Comparison of ENCODE assay signal across 32 cellular contexts in the genomic region with DNA sequence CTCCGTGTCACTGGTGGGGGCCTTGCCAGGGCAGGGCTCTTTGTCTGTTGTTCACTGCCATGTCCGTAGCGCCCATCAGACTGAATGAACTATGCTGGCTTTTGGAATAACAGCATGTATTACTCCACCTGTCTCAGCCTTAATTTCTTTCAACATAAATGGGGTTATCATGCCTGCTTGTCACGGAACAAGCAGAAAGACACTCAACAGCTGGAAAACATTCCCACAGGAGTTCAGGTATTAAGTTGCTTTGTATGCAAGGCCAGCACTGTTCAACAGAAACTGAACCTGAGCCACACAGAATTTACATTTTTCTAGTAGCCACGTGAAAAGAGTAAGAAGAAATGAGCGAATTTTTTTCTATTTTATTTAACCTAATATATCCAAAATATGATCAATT. TPM values are rescaled to one million over a fixed set of nuclear protein-coding genes. Genes with fewer than 3 reads are reported as not detected.
"Had no signal": no experiment of that assay in that cellular context is flagged by ENCODE, and none has a peak within 500 bp of the region (broad histone marks: within the 10 kb centered on the region; RNA-seq: fewer than 3 reads in every experiment).

No MANE protein-coding gene starts in this region.

- H3K36me3 Mint-ChIP-seq: activated naive CD4-positive, alpha-beta T cell treated with anti-CD3 and anti-CD28 coated beads, Interleukin-2, amount 10 ng/mL, durations not matched to agents 7 days and 5 days; activated naive CD8-positive, alpha-beta T cell treated with anti-CD3 and anti-CD28 coated beads, Interleukin-2, amount 10 ng/mL, durations not matched to agents 7 days and 5 days; stimulated activated effector memory CD8-positive, alpha-beta T cell treated with anti-CD3 and anti-CD28 coated beads, Interleukin-12 subunit alpha, Interleukin-12 subunit beta, amount 100 ng/mL, for 72 hours had no signal

- H3K9me3 ChIP-seq: ovary had no signal

- H3K27me3 Mint-ChIP-seq: stimulated activated naive CD8-positive, alpha-beta T cell treated with anti-CD3 and anti-CD28 coated beads, Interleukin-15, Interleukin-2, amounts not matched to agents 100 ng/mL and 50 ng/mL, for 24 hours had no signal

- H3K36me3 ChIP-seq: ascending aorta, brain microvascular endothelial cell, heart right ventricle, left lung, lower lobe of right lung, ovary, sigmoid colon had no signal

- ATAC-seq: activated CD4-positive, CD25-positive, alpha-beta regulatory T cell treated with anti-CD3 and anti-CD28 coated beads, Interleukin-2, amount 50 U/mL, for 24 hours; effector memory CD8-positive, alpha-beta T cell; stimulated activated effector memory CD8-positive, alpha-beta T cell treated with anti-CD3 and anti-CD28 coated beads, Interleukin-12 subunit alpha, Interleukin-12 subunit beta, amount 100 ng/mL, for 72 hours had no signal

- H3K4me1 Mint-ChIP-seq: activated CD4-positive, alpha-beta memory T cell treated with anti-CD3 and anti-CD28 coated beads, Interleukin-2, amount 10 ng/mL, durations not matched to agents 7 days and 5 days; activated naive CD4-positive, alpha-beta T cell treated with anti-CD3 and anti-CD28 coated beads, Interleukin-2, amount 10 ng/mL, durations not matched to agents 7 days and 5 days; activated naive CD8-positive, alpha-beta T cell treated with anti-CD3 and anti-CD28 coated beads, Interleukin-2, amount 10 ng/mL, durations not matched to agents 7 days and 5 days; naive B cell; stimulated activated effector memory CD8-positive, alpha-beta T cell treated with anti-CD3 and anti-CD28 coated beads, Interleukin-12 subunit alpha, Interleukin-12 subunit beta, amount 100 ng/mL, for 72 hours had no signal

- H3K27me3 ChIP-seq: ascending aorta, foreskin keratinocyte, heart right ventricle, ovary, sigmoid colon had no signal

- H3K4me3 ChIP-seq: ascending aorta, heart right ventricle, left lung, lower lobe of right lung, ovary, psoas muscle, sigmoid colon had no signal

- H3K27ac ChIP-seq: ascending aorta, brain microvascular endothelial cell, foreskin keratinocyte, heart right ventricle, ovary, psoas muscle, sigmoid colon, VCaP had no signal

- DNase-seq: activated CD4-positive, alpha-beta memory T cell treated with anti-CD3 and anti-CD28 coated beads, Interleukin-2, amount 10 ng/mL, durations not matched to agents 7 days and 5 days; activated CD4-positive, alpha-beta T cell treated with anti-CD3 and anti-CD28 coated beads for 48 hours; activated CD8-positive, alpha-beta memory T cell treated with anti-CD3 and anti-CD28 coated beads, Interleukin-2, amount 50 U/mL, for 48 hours; activated gamma-delta T cell; activated naive CD4-positive, alpha-beta T cell treated with anti-CD3 and anti-CD28 coated beads, Interleukin-2, amount 10 ng/mL, durations not matched to agents 7 days and 5 days; activated naive CD8-positive, alpha-beta T cell treated with anti-CD3 and anti-CD28 coated beads, Interleukin-2, amount 10 ng/mL, durations not matched to agents 7 days and 5 days; activated T-cell treated with anti-CD3 and anti-CD28 coated beads, Interleukin-2, amount 50 U/mL, for 24 hours; brain microvascular endothelial cell; caudate nucleus; cortex of kidney; effector memory CD8-positive, alpha-beta T cell; foreskin keratinocyte; heart right ventricle; lower lobe of right lung; naive B cell; nephron progenitor cell; ovary; psoas muscle; sigmoid colon; small intestine; stimulated activated CD4-positive, alpha-beta T cell treated with anti-CD3 and anti-CD28 coated beads, Interleukin-4, amount 100 ng/mL, for 24 hours; T-helper 9 cell had no signal

- H3K4me3 Mint-ChIP-seq: activated CD4-positive, alpha-beta memory T cell treated with anti-CD3 and anti-CD28 coated beads, Interleukin-2, amount 10 ng/mL, durations not matched to agents 7 days and 5 days; activated naive CD4-positive, alpha-beta T cell treated with anti-CD3 and anti-CD28 coated beads, Interleukin-2, amount 10 ng/mL, durations not matched to agents 7 days and 5 days; activated naive CD8-positive, alpha-beta T cell treated with anti-CD3 and anti-CD28 coated beads, Interleukin-2, amount 10 ng/mL, durations not matched to agents 7 days and 5 days; activated T-cell treated with anti-CD3 and anti-CD28 coated beads, Interleukin-2, amount 50 U/mL, for 24 hours; effector memory CD8-positive, alpha-beta T cell; naive B cell; nephron progenitor cell; stimulated activated effector memory CD8-positive, alpha-beta T cell treated with anti-CD3 and anti-CD28 coated beads, Interleukin-12 subunit alpha, Interleukin-12 subunit beta, amount 100 ng/mL, for 72 hours; stimulated activated naive CD8-positive, alpha-beta T cell treated with anti-CD3 and anti-CD28 coated beads, Interleukin-15, Interleukin-2, amounts not matched to agents 100 ng/mL and 50 ng/mL, for 24 hours; T-helper 1 cell treated with Interleukin-12 subunit alpha and Interleukin-12 subunit beta and Interleukin-4 antibody, amounts not matched to agents 30 μg/mL and 1 μg/mL, for 36 hours had no signal

- H3K27ac Mint-ChIP-seq: activated CD4-positive, alpha-beta memory T cell treated with anti-CD3 and anti-CD28 coated beads, Interleukin-2, amount 10 ng/mL, durations not matched to agents 7 days and 5 days; activated naive CD4-positive, alpha-beta T cell treated with anti-CD3 and anti-CD28 coated beads, Interleukin-2, amount 10 ng/mL, durations not matched to agents 7 days and 5 days; activated naive CD8-positive, alpha-beta T cell treated with anti-CD3 and anti-CD28 coated beads, Interleukin-2, amount 10 ng/mL, durations not matched to agents 7 days and 5 days; activated T-cell treated with anti-CD3 and anti-CD28 coated beads, Interleukin-2, amount 50 U/mL, for 24 hours; effector memory CD8-positive, alpha-beta T cell; nephron progenitor cell; stimulated activated effector memory CD8-positive, alpha-beta T cell treated with anti-CD3 and anti-CD28 coated beads, Interleukin-12 subunit alpha, Interleukin-12 subunit beta, amount 100 ng/mL, for 72 hours; stimulated activated naive CD8-positive, alpha-beta T cell treated with anti-CD3 and anti-CD28 coated beads, Interleukin-15, Interleukin-2, amounts not matched to agents 100 ng/mL and 50 ng/mL, for 24 hours; T-helper 1 cell treated with Interleukin-12 subunit alpha and Interleukin-12 subunit beta and Interleukin-4 antibody, amounts not matched to agents 30 μg/mL and 1 μg/mL, for 36 hours had no signal

- H3K4me1 ChIP-seq: ascending aorta, psoas muscle, sigmoid colon had no signal

RNA-seq across cellular contexts. Expression of a gene that starts 13.1 kb away (rescaled TPM):
- total RNA-seq: activated naive CD8-positive, alpha-beta T cell treated with anti-CD3 and anti-CD28 coated beads, Interleukin-2, amount 10 ng/mL, durations not matched to agents 7 days and 5 days had no signal

RNA-seq across cellular contexts. Expression of a gene that starts 34.3 kb away (rescaled TPM):
- total RNA-seq: chondrocyte, foreskin keratinocyte, glomerular endothelial cell, ureter had no signal
- polyA plus RNA-seq: foreskin keratinocyte had no signal
